ENCODE assay signal across 13 cellular contexts in the genomic region with DNA sequence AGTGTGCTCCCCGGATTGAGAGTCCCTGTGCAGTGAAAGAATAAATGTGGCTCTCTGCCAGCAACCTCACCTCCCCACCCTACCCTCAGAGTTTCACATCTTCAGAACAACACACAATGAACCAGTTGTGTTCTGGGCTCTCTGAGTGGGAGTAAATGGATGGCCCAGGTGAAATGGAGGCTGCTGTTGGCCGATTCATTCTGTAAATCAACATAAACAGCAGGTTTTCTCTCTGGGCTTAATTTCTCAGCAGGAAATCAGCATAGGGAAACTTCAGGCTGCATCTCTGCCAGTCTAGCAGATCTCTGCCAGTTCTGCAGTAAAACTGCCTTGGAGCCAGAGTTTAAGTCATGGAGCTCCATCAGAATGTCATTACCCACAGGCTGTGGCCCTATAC. TPM values are rescaled to one million over a fixed set of nuclear protein-coding genes. Genes with fewer than 3 reads are reported as not detected.
DNase-seq lines count a peak whose midpoint lies in the region; ATAC-seq, FAIRE-seq and TF ChIP-seq lines count a peak whose summit lies in the region.
"Had no signal": no experiment of that assay in that cellular context is flagged by ENCODE, and none has a peak within 500 bp of the region (broad histone marks: within the 10 kb centered on the region; RNA-seq: fewer than 3 reads in every experiment).

No MANE protein-coding gene starts in this region.

- H3K9ac ChIP-seq in Karpas-422 (ENCODE audit: low read length) (peak overlapping the region; percentile 37), astrocyte (ENCODE audit: low read length) (no peak overlapping the region)

- H4K20me1 ChIP-seq in Karpas-422 (ENCODE audit: insufficient read depth, low read depth, low read length): no peaks in the 10 kb centered on the region
- no peaks in the 10 kb centered on the region for H4K20me1 ChIP-seq in astrocyte (ENCODE audit: insufficient read depth, low read length)

- CTCF ChIA-PET in Calu3 (lab: Charles Lee): no interaction called here

- H3K79me2 ChIP-seq in Karpas-422 (ENCODE audit: low read length) (no peaks in the 10 kb centered on the region), astrocyte (ENCODE audit: insufficient read depth, low read length) (no peaks in the 10 kb centered on the region)

- H3K27ac ChIP-seq in Karpas-422 (ENCODE audit: low read length): peak overlapping the region; percentile 94
- H3K27ac ChIP-seq in astrocyte (ENCODE audit: low read depth, low read length): no peak overlapping the region
- H3K27ac ChIP-seq in heart right ventricle: peak overlapping the region in 1 of 10 donors; percentile 77
- H3K27ac ChIP-seq: thoracic aorta had no signal

- no peak overlapping the region for H3K4me3 ChIP-seq in Karpas-422 (ENCODE audit: low read length)
- H3K4me3 ChIP-seq in astrocyte (ENCODE audit: insufficient read depth, low read depth, low read length): no peak overlapping the region
- no peak overlapping the region for H3K4me3 ChIP-seq in heart right ventricle
- H3K4me3 ChIP-seq: thoracic aorta had no signal

- no peaks in the 10 kb centered on the region for H3K36me3 Mint-ChIP-seq in astrocyte (ENCODE audit: low read depth, unreplicated experiment)
- H3K36me3 Mint-ChIP-seq in natural killer cell: no peaks in the 10 kb centered on the region
- H3K36me3 Mint-ChIP-seq in Calu3 (ENCODE audit: insufficient read depth, unreplicated experiment): no peaks in the 10 kb centered on the region

- H3K27me3 ChIP-seq in Karpas-422 (ENCODE audit: low read length) (no peaks in the 10 kb centered on the region), astrocyte (ENCODE audit: insufficient read depth, low read length) (no peaks in the 10 kb centered on the region), heart right ventricle (no peaks in the 10 kb centered on the region)

- TF ChIP-seq CTCF in astrocyte (IDR thresholded peaks at IDR 0.05; ENCODE audit: insufficient read depth, low read depth, low read length) (no peak), natural killer cell (IDR thresholded peaks at IDR 0.05) (no peak), Calu3 (IDR thresholded peaks at IDR 0.05; ENCODE audit: unreplicated experiment) (no peak), heart right ventricle (IDR thresholded peaks at IDR 0.05) (no peak)

- H3K4me3 Mint-ChIP-seq in astrocyte (ENCODE audit: unreplicated experiment) (no peak overlapping the region), natural killer cell (peak overlapping the region; percentile 74), Calu3 (ENCODE audit: low read depth, unreplicated experiment) (no peak overlapping the region)
- H3K4me3 Mint-ChIP-seq: activated naive CD8-positive, alpha-beta T cell had no signal

- H3K4me1 Mint-ChIP-seq in astrocyte (ENCODE audit: low read depth, unreplicated experiment) (peaks cover 7% of the 10 kb centered on the region), natural killer cell (peaks cover 64 to 67% of the 10 kb centered on the region in 2 donors), Calu3 (ENCODE audit: low read depth, unreplicated experiment) (no peaks in the 10 kb centered on the region)

- H3K4me2 ChIP-seq in Karpas-422 (ENCODE audit: low read depth, low read length, poor library complexity, severe bottlenecking): peak overlapping the region; percentile 54
- no peak overlapping the region for H3K4me2 ChIP-seq in astrocyte (ENCODE audit: low read length)

- FAIRE-seq in astrocyte (lab: Jason Lieb, UNC): no peak

- intact Hi-C loops in natural killer cell (cut with micrococcal nuclease): no loop called here
- intact Hi-C loops in Calu3 (cut with micrococcal nuclease; ENCODE audit: unreplicated experiment): no loop called here
- intact Hi-C loops in heart right ventricle (cut with DNase I): loop anchor here in 1 of 10 donors (5.0 kb wide), 1 partner anchor 54 kb away; the partner anchor contains the start of gene FURIN

- H3K9me3 Mint-ChIP-seq in astrocyte (ENCODE audit: unreplicated experiment): no peaks in the 10 kb centered on the region
- no peaks in the 10 kb centered on the region for H3K9me3 Mint-ChIP-seq in natural killer cell
- H3K9me3 Mint-ChIP-seq in Calu3 (ENCODE audit: low read depth, unreplicated experiment): no peaks in the 10 kb centered on the region

- H3K27ac Mint-ChIP-seq in astrocyte (ENCODE audit: unreplicated experiment) (no peak overlapping the region), natural killer cell (peak overlapping the region; percentile 86 to 96), Calu3 (ENCODE audit: unreplicated experiment) (no peak overlapping the region)
- H3K27ac Mint-ChIP-seq: activated naive CD8-positive, alpha-beta T cell had no signal

- H3K4me1 ChIP-seq in Karpas-422 (ENCODE audit: low read length): peaks cover 79% of the 10 kb centered on the region
- H3K4me1 ChIP-seq in astrocyte (ENCODE audit: insufficient read depth, low read length): no peaks in the 10 kb centered on the region
- peaks cover 0 to 50% (median 7%) of the 10 kb centered on the region in 9 donors for H3K4me1 ChIP-seq in heart right ventricle

- H3K36me3 ChIP-seq in Karpas-422 (ENCODE audit: insufficient read depth, low read length) (peaks cover 29% of the 10 kb centered on the region), astrocyte (ENCODE audit: insufficient read depth, low read length) (peaks cover 3% of the 10 kb centered on the region), heart right ventricle (peaks cover 0 to 20% (median 0%) of the 10 kb centered on the region in 9 donors)
- H3K36me3 ChIP-seq: thoracic aorta had no signal

- H3K27me3 Mint-ChIP-seq in astrocyte (ENCODE audit: low read depth, unreplicated experiment) (peaks cover 9% of the 10 kb centered on the region), natural killer cell (ENCODE audit: low read depth in 2 of 2) (no peaks in the 10 kb centered on the region), Calu3 (ENCODE audit: unreplicated experiment) (no peaks in the 10 kb centered on the region)
- H3K27me3 Mint-ChIP-seq: activated naive CD8-positive, alpha-beta T cell had no signal

- DNase-seq in NCI-H1092 treated with DMSO at 0.1 percent for 48 hours (lab: John Stamatoyannopoulos, UW) (peak; percentile 25), NCI-H1092 (lab: John Stamatoyannopoulos, UW) (no peak), Karpas-422 (no peak), astrocyte (ENCODE audit: low read depth) (no peak), natural killer cell (no peak), Calu3 (no peak), heart right ventricle (no peak)
- DNase-seq: DND-41; NCI-H446; stimulated activated CD4-positive, alpha-beta T cell treated with anti-CD3 and anti-CD28 coated beads, Interleukin-4, amount 100 ng/mL, for 4 hours had no signal

- no peaks in the 10 kb centered on the region for H3K9me2 ChIP-seq in Karpas-422 (replicated peaks; ENCODE audit: insufficient read depth, low read length)

- H3K9me3 ChIP-seq in Karpas-422 (ENCODE audit: low read length) (no peaks in the 10 kb centered on the region), astrocyte (ENCODE audit: insufficient read depth, low read depth, low read length) (no peaks in the 10 kb centered on the region), heart right ventricle (no peaks in the 10 kb centered on the region)
- H3K9me3 ChIP-seq: thoracic aorta had no signal

- no peak for ATAC-seq in natural killer cell
- ATAC-seq in HG03432 (IDR thresholded peaks at IDR 0.05; ENCODE audit: unreplicated experiment): no peak
- no peak for ATAC-seq in heart right ventricle

- BruUV-seq in Calu3 (replicated peaks; lab: Mats Ljungman, UMichigan): no TSS peak

- H2AFZ ChIP-seq in Karpas-422 (ENCODE audit: low read length) (no peak overlapping the region), astrocyte (ENCODE audit: low read depth, low read length) (peak overlapping the region; percentile 1)

- WGBS in heart right ventricle, 2 donors: 81 to 85% methylated on average over 2 of the region's 2 CpGs

RNA-seq across cellular contexts. Expression of gene FURIN, which starts 54.6 kb away (rescaled TPM):
- total RNA-seq in Karpas-422 (2014; rRNA removed; shearing (Covaris generic); ENCODE audit: low replicate concordance): 30.4 and 30.9 TPM in 2 replicates
- 122 and 135 TPM in 2 replicates for total RNA-seq in astrocyte
- 100 to 1,000 TPM; 110 to 178 (median 172) TPM for total RNA-seq in natural killer cell
- total RNA-seq in Calu3 (2022): 61.7 and 76.6 TPM in 2 replicates
- total RNA-seq in heart right ventricle: 10 to 100 TPM; 35.1 to 82.5 (median 40.9) TPM
- 10 to 100 TPM; 29.5 to 77.1 TPM for polyA plus RNA-seq in heart right ventricle

Comparison
In these comparisons a context has a peak if more than half of its experiments do, and no peak if none do; other contexts are left out.
1. H3K27ac Mint-ChIP-seq: peak in natural killer cell (2 of 2); none in astrocyte (single experiment) and Calu3 (single experiment).